ENCODE assay signal across 27 cellular contexts in the genomic region with DNA sequence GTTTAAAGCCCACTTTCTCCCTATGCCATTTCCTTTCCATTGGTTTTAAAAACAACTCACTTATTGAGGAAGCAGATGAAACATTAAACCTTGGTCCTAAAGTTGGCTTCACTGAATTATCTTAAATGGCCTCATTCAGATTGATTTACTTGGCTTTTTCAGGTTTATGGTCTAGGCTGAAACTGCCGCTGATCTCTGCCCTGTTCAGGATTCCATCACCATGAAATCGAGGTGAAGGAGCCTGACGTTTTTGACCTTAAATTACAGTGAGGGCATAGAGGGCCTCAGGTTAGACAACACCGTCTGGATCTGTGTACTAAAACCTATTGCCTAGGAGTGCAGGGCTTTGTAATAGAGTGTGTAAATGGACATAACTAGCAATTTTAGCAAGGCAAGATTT.
"Had no signal": no experiment of that assay in that cellular context is flagged by ENCODE, and none has a peak within 500 bp of the region (broad histone marks: within the 10 kb centered on the region; RNA-seq: fewer than 3 reads in every experiment).

No MANE protein-coding gene starts in this region.

- H3K27ac ChIP-seq: heart right ventricle, hepatocyte, left lung, lower lobe of right lung, neural progenitor cell, neutrophil, right atrium auricular region, right lobe of liver, stomach, testis, thyroid gland, transverse colon, upper lobe of left lung, vagina had no signal

- H3K27me3 ChIP-seq: heart right ventricle, hepatocyte, left lung, neural progenitor cell, neutrophil, right atrium auricular region, right lobe of liver, stomach, testis, thyroid gland, transverse colon, upper lobe of left lung, vagina had no signal

- H3K4me1 Mint-ChIP-seq: naive thymus-derived CD8-positive, alpha-beta T cell; nephron; neural progenitor cell; stimulated activated naive B cell treated with anti-CD40 and anti-IgM and Interleukin-4, amounts not matched to agents 10 μg/mL and 1 μg/mL and 100 μg/mL, for 72 hours had no signal

- H3K9me3 ChIP-seq: heart right ventricle, left lung, lower lobe of right lung, neutrophil, right atrium auricular region, right lobe of liver, stomach, testis, thyroid gland, transverse colon, upper lobe of left lung, vagina had no signal

- H3K27me3 Mint-ChIP-seq: naive thymus-derived CD8-positive, alpha-beta T cell; progenitor cell of endocrine pancreas; stimulated activated naive B cell treated with anti-CD40 and anti-IgM and Interleukin-4, amounts not matched to agents 10 μg/mL and 1 μg/mL and 100 μg/mL, for 72 hours had no signal

- H3K36me3 Mint-ChIP-seq: naive thymus-derived CD8-positive, alpha-beta T cell; stimulated activated naive B cell treated with anti-CD40 and anti-IgM and Interleukin-4, amounts not matched to agents 10 μg/mL and 1 μg/mL and 100 μg/mL, for 72 hours had no signal

- H3K79me2 ChIP-seq: hepatocyte had no signal

- H2AFZ ChIP-seq: hepatocyte, neural progenitor cell had no signal

- H3K4me1 ChIP-seq: heart right ventricle, lower lobe of right lung, neural progenitor cell, right atrium auricular region, right lobe of liver, testis, thyroid gland had no signal

- H3K4me3 Mint-ChIP-seq: naive thymus-derived CD8-positive, alpha-beta T cell; nephron; neural progenitor cell; stimulated activated naive B cell treated with anti-CD40 and anti-IgM and Interleukin-4, amounts not matched to agents 10 μg/mL and 1 μg/mL and 100 μg/mL, for 72 hours had no signal

- H3K36me3 ChIP-seq: heart right ventricle, left lung, lower lobe of right lung, neural progenitor cell, neutrophil, right atrium auricular region, right lobe of liver, stomach, thyroid gland, transverse colon, upper lobe of left lung, vagina had no signal

- H3K4me3 ChIP-seq: heart right ventricle, hepatocyte, left lung, lower lobe of right lung, neural progenitor cell, right atrium auricular region, right lobe of liver, smooth muscle cell, stomach, testis, thyroid gland, transverse colon, upper lobe of left lung, vagina had no signal

- H3K4me2 ChIP-seq: hepatocyte, neural progenitor cell, smooth muscle cell had no signal

- H3K9me3 Mint-ChIP-seq: naive thymus-derived CD8-positive, alpha-beta T cell; nephron; neural progenitor cell; stimulated activated naive B cell treated with anti-CD40 and anti-IgM and Interleukin-4, amounts not matched to agents 10 μg/mL and 1 μg/mL and 100 μg/mL, for 72 hours had no signal

- DNase-seq: heart right ventricle; islet precursor cell; left lung; lower lobe of right lung; mammary epithelial cell; midbrain; naive thymus-derived CD8-positive, alpha-beta T cell; occipital lobe; right lobe of liver; stimulated activated CD4-positive, alpha-beta T cell treated with anti-CD3 and anti-CD28 coated beads, Interleukin-1b, Interleukin-23, amount 100 ng/mL, for 48 hours; stimulated activated CD4-positive, alpha-beta T cell treated with anti-CD3 and anti-CD28 coated beads, Interleukin-2, amount 100 ng/mL, for 48 hours; stimulated activated CD4-positive, alpha-beta T cell treated with anti-CD3 and anti-CD28 coated beads, Interleukin-4, amount 100 ng/mL, for 4 hours; stimulated activated naive B cell treated with anti-CD40 and anti-IgM and Interleukin-4, amounts not matched to agents 10 μg/mL and 1 μg/mL and 100 μg/mL, for 72 hours; stimulated activated naive CD8-positive, alpha-beta T cell treated with anti-CD3 and anti-CD28 coated beads, Interleukin-15, Interleukin-2, amounts not matched to agents 100 U/mL and 50 U/mL, for 24 hours; stomach; testis; thyroid gland; transverse colon; upper lobe of left lung had no signal

- H3K9ac ChIP-seq: neural progenitor cell had no signal

- H3K27ac Mint-ChIP-seq: naive thymus-derived CD8-positive, alpha-beta T cell; nephron; neural progenitor cell; progenitor cell of endocrine pancreas; stimulated activated naive B cell treated with anti-CD40 and anti-IgM and Interleukin-4, amounts not matched to agents 10 μg/mL and 1 μg/mL and 100 μg/mL, for 72 hours had no signal

- ATAC-seq: heart right ventricle; left lung; lower lobe of right lung; naive thymus-derived CD8-positive, alpha-beta T cell; right lobe of liver; stimulated activated naive B cell treated with anti-CD40 and anti-IgM and Interleukin-4, amounts not matched to agents 10 μg/mL and 1 μg/mL and 100 μg/mL, for 72 hours; stimulated activated naive CD8-positive, alpha-beta T cell treated with anti-CD3 and anti-CD28 coated beads, Interleukin-15, Interleukin-2, amounts not matched to agents 100 U/mL and 50 U/mL, for 24 hours had no signal
